ENCODE assay signal across 21 cellular contexts in genomic region chr15:98938105-98938417, GRCh38.
DNase-seq lines count a peak whose midpoint lies in the region; ATAC-seq and TF ChIP-seq lines count a peak whose summit lies in the region.
"Had no signal": no experiment of that assay in that cellular context is flagged by ENCODE, and none has a peak within 500 bp of the region (broad histone marks: within the 10 kb centered on the region; RNA-seq: fewer than 3 reads in every experiment).

No MANE protein-coding gene starts in this region.

- peaks cover 9% of the 10 kb centered on the region for H3K36me3 Mint-ChIP-seq in activated naive CD8-positive, alpha-beta T cell treated with anti-CD3 and anti-CD28 coated beads, Interleukin-2, amount 50 U/mL, for 24 hours (ENCODE audit: low read depth)
- peaks cover 8% of the 10 kb centered on the region for H3K36me3 Mint-ChIP-seq in activated naive CD8-positive, alpha-beta T cell treated with anti-CD3 and anti-CD28 coated beads for 36 hours

- no peak for DNase-seq in activated naive CD8-positive, alpha-beta T cell treated with anti-CD3 and anti-CD28 coated beads, Interleukin-2, amount 50 U/mL, for 24 hours
- no peak for DNase-seq in activated naive CD8-positive, alpha-beta T cell treated with anti-CD3 and anti-CD28 coated beads for 36 hours
- peak; percentile 53 for DNase-seq in spleen
- no peak for DNase-seq in NCI-H69 (lab: John Stamatoyannopoulos, UW)
- no peak for DNase-seq in stimulated activated naive CD4-positive, alpha-beta T cell treated with Interleukin-2 at 50 U/mL for 16 hours (lab: John Stamatoyannopoulos, UW)
- DNase-seq in C1 segment of cervical spinal cord (lab: John Stamatoyannopoulos, UW) = no peak
- DNase-seq: activated CD8-positive, alpha-beta T cell treated with anti-CD3 and anti-CD28 coated beads, Interleukin-2, amount 10 ng/mL, durations not matched to agents 7 days and 5 days; CD4-positive, CD25-positive, alpha-beta regulatory T cell; DND-41; immature natural killer cell; MV-4-11; OCI-M1 had no signal

- ATAC-seq in activated naive CD8-positive, alpha-beta T cell treated with anti-CD3 and anti-CD28 coated beads, Interleukin-2, amount 50 U/mL, for 24 hours = peak; percentile 43
- ATAC-seq in GM21529 (IDR thresholded peaks at IDR 0.05; ENCODE audit: unreplicated experiment) (peak; percentile 23), HG03103 (IDR thresholded peaks at IDR 0.05; ENCODE audit: low read depth, unreplicated experiment) (peak; percentile 28)
- ATAC-seq: activated CD8-positive, alpha-beta T cell treated with anti-CD3 and anti-CD28 coated beads, Interleukin-2, amount 10 ng/mL, durations not matched to agents 7 days and 5 days had no signal

- no peak for TF ChIP-seq POLR2A in spleen (IDR thresholded peaks at IDR 0.05)

- no peak for TF ChIP-seq CTCF in spleen (IDR thresholded peaks at IDR 0.05 in 8 of 11, conservative IDR thresholded peaks at IDR 0.05 in 3 of 11)

- H3K9me3 ChIP-seq in spleen = no peaks in the 10 kb centered on the region
- H3K9me3 ChIP-seq: ascending aorta had no signal

- 67 to 86% (median 77%) methylated on average over 2 to 4 of the region's 4 CpGs for WGBS in spleen, 5 donors

- no peak overlapping the region for H3K27ac Mint-ChIP-seq in activated naive CD8-positive, alpha-beta T cell treated with anti-CD3 and anti-CD28 coated beads, Interleukin-2, amount 50 U/mL, for 24 hours
- no peak overlapping the region for H3K27ac Mint-ChIP-seq in activated naive CD8-positive, alpha-beta T cell treated with anti-CD3 and anti-CD28 coated beads for 36 hours
- H3K27ac Mint-ChIP-seq: activated CD8-positive, alpha-beta T cell treated with anti-CD3 and anti-CD28 coated beads, Interleukin-2, amount 10 ng/mL, durations not matched to agents 7 days and 5 days; memory B cell had no signal

- no peaks in the 10 kb centered on the region for H3K9me3 Mint-ChIP-seq in activated naive CD8-positive, alpha-beta T cell treated with anti-CD3 and anti-CD28 coated beads, Interleukin-2, amount 50 U/mL, for 24 hours
- no peaks in the 10 kb centered on the region for H3K9me3 Mint-ChIP-seq in activated naive CD8-positive, alpha-beta T cell treated with anti-CD3 and anti-CD28 coated beads for 36 hours
- H3K9me3 Mint-ChIP-seq: activated T-helper 2 cell treated with anti-CD3 and anti-CD28 coated beads, Interferon-gamma antibody, Interleukin-2, Interleukin-4, amounts not matched to agents 10 μg/mL and 5 μg/mL and 100 μg/mL, durations not matched to agents 14 hours and 24 hours and 36 hours; CD4-positive, CD25-positive, alpha-beta regulatory T cell; immature natural killer cell; memory B cell; stimulated activated effector memory CD8-positive, alpha-beta T cell treated with anti-CD3 and anti-CD28 coated beads, Interleukin-12 subunit alpha, Interleukin-12 subunit beta, amount 100 ng/mL, for 72 hours had no signal

- H3K4me1 ChIP-seq in spleen = no peaks in the 10 kb centered on the region

- intact Hi-C loops in spleen (cut with DNase I; ENCODE audit: low total_unique reads) = no loop called here

- peaks cover 0 to 100% (median 41%) of the 10 kb centered on the region in 6 donors for H3K36me3 ChIP-seq in spleen

- H3K4me3 ChIP-seq in spleen = no peak overlapping the region
- H3K4me3 ChIP-seq: ascending aorta, coronary artery, SK-N-MC had no signal

- peaks cover 2% of the 10 kb centered on the region for H3K4me1 Mint-ChIP-seq in activated naive CD8-positive, alpha-beta T cell treated with anti-CD3 and anti-CD28 coated beads, Interleukin-2, amount 50 U/mL, for 24 hours
- H3K4me1 Mint-ChIP-seq in activated naive CD8-positive, alpha-beta T cell treated with anti-CD3 and anti-CD28 coated beads for 36 hours = peaks cover 8% of the 10 kb centered on the region

- no peaks in the 10 kb centered on the region for H3K27me3 ChIP-seq in spleen (replicated peaks in 1 of 7)
- H3K27me3 ChIP-seq: ascending aorta had no signal

- no peak overlapping the region for H3K27ac ChIP-seq in spleen
- H3K27ac ChIP-seq: ascending aorta, coronary artery, epithelial cell of prostate, SK-N-MC had no signal

- H3K4me3 Mint-ChIP-seq in activated naive CD8-positive, alpha-beta T cell treated with anti-CD3 and anti-CD28 coated beads, Interleukin-2, amount 50 U/mL, for 24 hours = no peak overlapping the region
- H3K4me3 Mint-ChIP-seq in activated naive CD8-positive, alpha-beta T cell treated with anti-CD3 and anti-CD28 coated beads for 36 hours = no peak overlapping the region
- H3K4me3 Mint-ChIP-seq: activated CD8-positive, alpha-beta T cell treated with anti-CD3 and anti-CD28 coated beads, Interleukin-2, amount 10 ng/mL, durations not matched to agents 7 days and 5 days; CD4-positive, CD25-positive, alpha-beta regulatory T cell; immature natural killer cell; memory B cell; stimulated activated effector memory CD8-positive, alpha-beta T cell treated with anti-CD3 and anti-CD28 coated beads, Interleukin-12 subunit alpha, Interleukin-12 subunit beta, amount 100 ng/mL, for 72 hours had no signal

- H3K27me3 Mint-ChIP-seq in activated naive CD8-positive, alpha-beta T cell treated with anti-CD3 and anti-CD28 coated beads, Interleukin-2, amount 50 U/mL, for 24 hours = no peaks in the 10 kb centered on the region
- no peaks in the 10 kb centered on the region for H3K27me3 Mint-ChIP-seq in activated naive CD8-positive, alpha-beta T cell treated with anti-CD3 and anti-CD28 coated beads for 36 hours
- H3K27me3 Mint-ChIP-seq: CD4-positive, CD25-positive, alpha-beta regulatory T cell; memory B cell had no signal
